13 cellular contexts compared by ENCODE assay signal in genomic region chr10:128061306-128062300, GRCh38.
DNase-seq lines count a peak whose midpoint lies in the region; ATAC-seq and TF ChIP-seq lines count a peak whose summit lies in the region.
"Had no signal": no experiment of that assay in that cellular context is flagged by ENCODE, and none has a peak within 500 bp of the region (broad histone marks: within the 10 kb centered on the region; RNA-seq: fewer than 3 reads in every experiment).

No MANE protein-coding gene starts in this region.

- H3K27ac Mint-ChIP-seq in activated T-cell treated with anti-CD3 and anti-CD28 coated beads, Interleukin-2, amount 50 U/mL, for 72 hours = peak overlapping the region; percentile 26
- peak overlapping the region; percentile 89 to 96 for H3K27ac Mint-ChIP-seq in effector memory CD8-positive, alpha-beta T cell
- H3K27ac Mint-ChIP-seq: brain had no signal

- H3K27me3 ChIP-seq in spleen (replicated peaks in 1 of 7) (no peaks in the 10 kb centered on the region), smooth muscle cell (ENCODE audit: low read depth) (no peaks in the 10 kb centered on the region)
- H3K27me3 ChIP-seq: uterus had no signal

- no peaks in the 10 kb centered on the region for H3K27me3 Mint-ChIP-seq in activated T-cell treated with anti-CD3 and anti-CD28 coated beads, Interleukin-2, amount 50 U/mL, for 72 hours (ENCODE audit: low read depth)
- no peaks in the 10 kb centered on the region for H3K27me3 Mint-ChIP-seq in effector memory CD8-positive, alpha-beta T cell

- POLR2A ChIA-PET in OCI-LY7 (lab: Charles Lee) = interaction anchor here (1.0 to 5.7 kb wide), 2 partner anchors 14 to 448 kb away, joined by 3 to 37 read pairs; no protein-coding TSS in a partner anchor

- no peak for ATAC-seq in activated T-cell treated with anti-CD3 and anti-CD28 coated beads, Interleukin-2, amount 50 U/mL, for 72 hours (replicated peaks in 1 of 2)
- ATAC-seq in effector memory CD8-positive, alpha-beta T cell (replicated peaks) = no peak

- BruUV-seq in OCI-LY7 (replicated peaks; lab: Mats Ljungman, UMichigan) = no TSS peak

- H3K27ac ChIP-seq in OCI-LY7 (ENCODE audit: low read depth, low read length, poor library complexity, severe bottlenecking) (no peak overlapping the region), spleen (peak overlapping the region; percentile 86 to 95 (median 91)), smooth muscle cell (ENCODE audit: low read depth) (no peak overlapping the region)
- H3K27ac ChIP-seq: uterus had no signal

- H3K36me3 ChIP-seq in OCI-LY7 (ENCODE audit: insufficient read depth, low read length) (peaks cover 8% of the 10 kb centered on the region), spleen (peaks cover 0 to 77% (median 38%) of the 10 kb centered on the region in 6 donors), smooth muscle cell (ENCODE audit: low read depth) (no peaks in the 10 kb centered on the region)
- H3K36me3 ChIP-seq: uterus had no signal

- no peak overlapping the region for H3K9ac ChIP-seq in smooth muscle cell (ENCODE audit: low read depth)

- H3K36me3 Mint-ChIP-seq in activated T-cell treated with anti-CD3 and anti-CD28 coated beads, Interleukin-2, amount 50 U/mL, for 72 hours (ENCODE audit: insufficient read depth in 2 of 2) = peaks cover 15 to 17% of the 10 kb centered on the region in 2 donors
- H3K36me3 Mint-ChIP-seq in effector memory CD8-positive, alpha-beta T cell (ENCODE audit: insufficient read depth) = peaks cover 89% of the 10 kb centered on the region
- H3K36me3 Mint-ChIP-seq: brain had no signal

- H3K4me2 ChIP-seq in OCI-LY7 (ENCODE audit: low read length) (peak overlapping the region; percentile 74), smooth muscle cell (no peak overlapping the region)

- H4K20me1 ChIP-seq in OCI-LY7 (ENCODE audit: insufficient read depth, low read length) (peaks cover 26% of the 10 kb centered on the region), smooth muscle cell (ENCODE audit: low read depth) (no peaks in the 10 kb centered on the region)

- CTCF ChIA-PET in OCI-LY7 (lab: Charles Lee; ENCODE audit: unreplicated experiment) = interaction anchor here (1.7 to 4.2 kb wide), 2 partner anchors 10 to 13 kb away, joined by 5 to 17 read pairs; no protein-coding TSS in a partner anchor

- H3K4me1 ChIP-seq in OCI-LY7 (ENCODE audit: insufficient read depth, low read length, poor library complexity, severe bottlenecking) (peaks cover 57% of the 10 kb centered on the region), spleen (peaks cover 48 to 98% (median 71%) of the 10 kb centered on the region in 6 donors), smooth muscle cell (ENCODE audit: low read depth) (peaks cover 24% of the 10 kb centered on the region)
- H3K4me1 ChIP-seq: uterus had no signal

- intact Hi-C loops in OCI-LY7 (cut with micrococcal nuclease; ENCODE audit: unreplicated experiment) (no loop called here), spleen (cut with DNase I; ENCODE audit: low total_unique reads) (no loop called here)

- no peaks in the 10 kb centered on the region for H3K9me3 ChIP-seq in OCI-LY7 (ENCODE audit: low read length)
- no peaks in the 10 kb centered on the region for H3K9me3 ChIP-seq in spleen
- no peaks in the 10 kb centered on the region for H3K9me3 ChIP-seq in smooth muscle cell (replicated peaks; ENCODE audit: low read depth)
- H3K9me3 ChIP-seq: uterus had no signal

- no peak overlapping the region for H2AFZ ChIP-seq in OCI-LY7 (ENCODE audit: low read length)
- no peak overlapping the region for H2AFZ ChIP-seq in smooth muscle cell (ENCODE audit: low read depth)

- no peak for DNase-seq in activated T-cell treated with anti-CD3 and anti-CD28 coated beads, Interleukin-2, amount 50 U/mL, for 72 hours
- DNase-seq in activated T-cell treated with anti-CD3 and anti-CD28 coated beads, Interleukin-2, amount 50 U/mL, for 1 hour = no peak
- DNase-seq in OCI-LY7 (ENCODE audit: low spot score) = no peak
- no peak for DNase-seq in effector memory CD8-positive, alpha-beta T cell
- peak; percentile 75 for DNase-seq in spleen
- DNase-seq in GOT3 (lab: John Stamatoyannopoulos, UW) = no peak
- DNase-seq in OCI-M1 (lab: John Stamatoyannopoulos, UW) = no peak
- DNase-seq in smooth muscle cell (lab: John Stamatoyannopoulos, UW; ENCODE audit: unreplicated experiment) = no peak
- DNase-seq: ACHN, DMS79 treated with DMSO at 0.1 percent for 48 hours, NCI-H187 treated with DMSO at 0.1 percent for 48 hours had no signal

- peak overlapping the region; percentile 48 for H3K4me3 ChIP-seq in OCI-LY7 (ENCODE audit: low read depth, low read length, poor library complexity, severe bottlenecking)
- H3K4me3 ChIP-seq in spleen = peak overlapping the region in 4 of 8 donors; percentile 29 to 64 (median 34)
- H3K4me3 ChIP-seq in smooth muscle cell = no peak overlapping the region
- H3K4me3 ChIP-seq: uterus had no signal

- no peaks in the 10 kb centered on the region for H3K79me2 ChIP-seq in OCI-LY7 (ENCODE audit: insufficient read depth, low read depth, low read length)
- H3K79me2 ChIP-seq in smooth muscle cell (ENCODE audit: low read depth) = no peaks in the 10 kb centered on the region

- H3K4me3 Mint-ChIP-seq in activated T-cell treated with anti-CD3 and anti-CD28 coated beads, Interleukin-2, amount 50 U/mL, for 72 hours = peak overlapping the region; percentile 63 to 73
- peak overlapping the region; percentile 69 to 75 for H3K4me3 Mint-ChIP-seq in effector memory CD8-positive, alpha-beta T cell
- H3K4me3 Mint-ChIP-seq: brain had no signal

- no peak for TF ChIP-seq CTCF in OCI-LY7 (conservative IDR thresholded peaks at IDR 0.05; ENCODE audit: low read length)
- TF ChIP-seq CTCF in spleen (IDR thresholded peaks at IDR 0.05 in 8 of 11, conservative IDR thresholded peaks at IDR 0.05 in 3 of 11) = no peak
- no peak for TF ChIP-seq CTCF in smooth muscle cell (IDR thresholded peaks at IDR 0.05; ENCODE audit: borderline replicate concordance, insufficient read depth, poor library complexity, severe bottlenecking)

- no peak for TF ChIP-seq POLR2A in spleen (IDR thresholded peaks at IDR 0.05)

- 82 to 90% (median 83%) methylated on average over 14 of the region's 14 CpGs for WGBS in spleen, 5 donors
- WGBS in smooth muscle cell (ENCODE audit: low lambda C conversion rate) = 85% methylated on average over 14 of the region's 14 CpGs

- H3F3A ChIP-seq in smooth muscle cell (ENCODE audit: low read depth) = peaks cover 10% of the 10 kb centered on the region

- no peaks in the 10 kb centered on the region for H3K9me3 Mint-ChIP-seq in activated T-cell treated with anti-CD3 and anti-CD28 coated beads, Interleukin-2, amount 50 U/mL, for 72 hours
- H3K9me3 Mint-ChIP-seq in effector memory CD8-positive, alpha-beta T cell = no peaks in the 10 kb centered on the region
- H3K9me3 Mint-ChIP-seq: brain had no signal

- H3K9me2 ChIP-seq in OCI-LY7 (ENCODE audit: insufficient read depth, low read length) = no peaks in the 10 kb centered on the region

- peaks cover 60% of the 10 kb centered on the region for H3K4me1 Mint-ChIP-seq in activated T-cell treated with anti-CD3 and anti-CD28 coated beads, Interleukin-2, amount 50 U/mL, for 72 hours (ENCODE audit: low read depth)
- peaks cover 81% of the 10 kb centered on the region in 2 donors for H3K4me1 Mint-ChIP-seq in effector memory CD8-positive, alpha-beta T cell (ENCODE audit: low read depth in 2 of 2)

Comparison
In these comparisons a context has a peak if more than half of its experiments do, and no peak if none do; other contexts are left out.
1. H3K27ac ChIP-seq: peak in spleen (8 of 8); none in OCI-LY7 (single experiment) and smooth muscle cell (single experiment).